9 cellular contexts compared by ENCODE assay signal in the genomic region with DNA sequence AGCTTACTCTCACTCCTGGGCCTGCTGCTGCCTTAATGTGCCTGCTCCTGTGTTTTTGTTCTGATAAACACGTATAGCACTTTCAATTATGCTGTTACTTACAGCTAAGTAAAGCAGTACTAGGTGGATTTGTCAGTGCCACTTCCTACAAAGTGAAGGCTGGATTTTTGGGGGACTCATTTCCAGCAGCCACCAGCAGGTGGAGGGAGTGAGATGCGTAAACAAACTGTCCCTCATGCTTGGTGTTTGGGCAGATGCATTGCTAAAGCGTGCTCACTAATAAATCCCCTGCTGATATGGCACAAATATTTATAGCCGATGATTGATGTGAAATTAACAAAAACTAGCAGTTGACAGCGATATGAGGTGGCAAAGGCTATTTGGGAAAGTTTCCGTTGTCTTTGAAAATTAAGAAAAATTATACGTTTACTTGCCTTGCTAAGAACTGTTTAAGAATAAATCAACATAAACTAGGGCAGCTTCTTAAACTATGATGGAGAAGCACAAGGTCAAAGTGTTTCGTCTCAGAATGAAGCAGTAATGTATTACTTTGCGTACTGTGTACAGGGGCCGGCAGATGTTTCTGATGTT.
DNase-seq lines count a peak whose midpoint lies in the region; ATAC-seq, FAIRE-seq and TF ChIP-seq lines count a peak whose summit lies in the region.
"Had no signal": no experiment of that assay in that cellular context is flagged by ENCODE, and none has a peak within 500 bp of the region (broad histone marks: within the 10 kb centered on the region; RNA-seq: fewer than 3 reads in every experiment).

No MANE protein-coding gene starts in this region.

- peaks cover 7% of the 10 kb centered on the region for H3K79me1 ChIP-seq in H9 (ENCODE audit: insufficient read depth, low read depth, low read length, poor library complexity, severe bottlenecking)

- no peak overlapping the region for H3K27ac Mint-ChIP-seq in Caco-2 (ENCODE audit: unreplicated experiment)
- no peak overlapping the region for H3K27ac Mint-ChIP-seq in H9
- H3K27ac Mint-ChIP-seq: activated B cell treated with CpG ODN at 0.5 μM for 24 hours had no signal

- DNase-seq in Caco-2 (peak; percentile 45 to 65), H9 (peak; percentile 66), NCI-H748 treated with DMSO at 0.1 percent for 48 hours (lab: John Stamatoyannopoulos, UW) (peak; percentile 48), globus pallidus (ENCODE audit: low spot score) (peak; percentile 88), posterior vena cava (ENCODE audit: low spot score) (peak; percentile 88), GM12892 (ENCODE audit: insufficient read length) (no peak)
- DNase-seq in activated effector memory CD4-positive, alpha-beta T cell treated with Interleukin-2 at 50 U/mL for 16 hours = peak; percentile 5
- DNase-seq: activated B cell treated with CpG ODN at 0.5 μM for 24 hours had no signal

- H2BK12ac ChIP-seq in H9 (ENCODE audit: insufficient read length, low read depth, low read length) = no peak overlapping the region

- H3K27me3 ChIP-seq in Caco-2 (replicated peaks; ENCODE audit: control insufficient read depth, insufficient read depth, low read length) (no peaks in the 10 kb centered on the region), H9 (ENCODE audit: insufficient read depth, low read length) (no peaks in the 10 kb centered on the region)

- intact Hi-C loops in Caco-2 (cut with micrococcal nuclease; ENCODE audit: unreplicated experiment) = loop anchor here (1.0 kb wide), 1 partner anchor 151 kb away; no protein-coding TSS in a partner anchor
- intact Hi-C loops in posterior vena cava (cut with DNase I) = loop anchor here (2.0 to 10.0 kb wide), 4 partner anchors 69 to 161 kb away; no protein-coding TSS in a partner anchor

- no peak overlapping the region for H3K27ac ChIP-seq in H9 (ENCODE audit: insufficient read length, low read depth, low read length)

- H2AFZ ChIP-seq in H9 (ENCODE audit: low read length) = no peak overlapping the region

- H3K9me3 ChIP-seq in Caco-2 (no peaks in the 10 kb centered on the region), H9 (ENCODE audit: control insufficient read depth, low read depth, low read length) (no peaks in the 10 kb centered on the region)

- H4K8ac ChIP-seq in H9 (replicated peaks; ENCODE audit: insufficient read length, low read depth, low read length) = no peak overlapping the region

- H2BK20ac ChIP-seq in H9 (ENCODE audit: low read depth, low read length, poor library complexity, severe bottlenecking) = no peak overlapping the region

- no CpG with 5 or more reads among the region's 10 CpGs for WGBS in H9 (ENCODE audit: extremely low coverage, insufficient read length, low lambda C conversion rate)

- H3T11ph ChIP-seq in H9 (ENCODE audit: low read length) = no peak overlapping the region

- no peak overlapping the region for H3K4me3 Mint-ChIP-seq in Caco-2 (ENCODE audit: unreplicated experiment)
- H3K4me3 Mint-ChIP-seq in H9 = no peak overlapping the region
- H3K4me3 Mint-ChIP-seq: activated B cell treated with CpG ODN at 0.5 μM for 24 hours had no signal

- H2AK5ac ChIP-seq in H9 (ENCODE audit: insufficient read length, low read length) = no peak overlapping the region

- H2BK5ac ChIP-seq in H9 (ENCODE audit: insufficient read length, low read length) = no peak overlapping the region

- H3K4me1 ChIP-seq in Caco-2 (no peaks in the 10 kb centered on the region), H9 (ENCODE audit: insufficient read depth, low read length) (no peaks in the 10 kb centered on the region)

- H4K20me1 ChIP-seq in H9 (ENCODE audit: control insufficient read depth, insufficient read depth, insufficient read length) = no peaks in the 10 kb centered on the region

- peaks cover 3% of the 10 kb centered on the region; the same call in 1 of the 2 replicates for H3K79me2 ChIP-seq in H9 (ENCODE audit: insufficient read depth, low read length)

- H3K27me3 Mint-ChIP-seq in Caco-2 (ENCODE audit: insufficient read depth, unreplicated experiment) (no peaks in the 10 kb centered on the region), H9 (ENCODE audit: low read depth) (no peaks in the 10 kb centered on the region; the same call in 1 of the 2 replicates)
- H3K27me3 Mint-ChIP-seq: activated B cell treated with CpG ODN at 0.5 μM for 24 hours had no signal

- H4K5ac ChIP-seq in H9 (ENCODE audit: insufficient read length, low read depth, low read length) = no peak overlapping the region

- no peak overlapping the region for H3K4me3 ChIP-seq in Caco-2 (ENCODE audit: low read depth, low read length)

- no peak overlapping the region for H3K4ac ChIP-seq in H9 (ENCODE audit: low read depth, low read length)

- H3K23me2 ChIP-seq in H9 (ENCODE audit: insufficient read length, low read depth, low read length, poor library complexity, severe bottlenecking) = no peaks in the 10 kb centered on the region

- ATAC-seq in GM21717 (IDR thresholded peaks at IDR 0.05; ENCODE audit: unreplicated experiment) = no peak

- H2BK120ac ChIP-seq in H9 (ENCODE audit: low read depth, low read length, poor library complexity, severe bottlenecking) = no peak overlapping the region

- H3K36me3 Mint-ChIP-seq in Caco-2 (ENCODE audit: insufficient read depth, unreplicated experiment) = peaks cover 13% of the 10 kb centered on the region
- peaks cover 0 to 3% (median 0%) of the 10 kb centered on the region in 3 experiments; a peak in 2 of 7 replicates for H3K36me3 Mint-ChIP-seq in H9 (ENCODE audit: insufficient read depth in 1 of 3, low read depth in 3 of 3)

- TF ChIP-seq CTCF in Caco-2 (IDR thresholded peaks at IDR 0.05; ENCODE audit: insufficient read depth in 1 of 2, low read depth in 1 of 2, low read length in 1 of 2, severe bottlenecking in 1 of 2, unreplicated experiment in 1 of 2) (peak; percentile 64 to 72), H9 (conservative IDR thresholded peaks at IDR 0.05) (peak; percentile 87)

- no peaks in the 10 kb centered on the region for H3K36me3 ChIP-seq in Caco-2 (ENCODE audit: control insufficient read depth, insufficient read depth, low read length)

- H3K4me1 Mint-ChIP-seq in Caco-2 (ENCODE audit: low read depth, unreplicated experiment) = peaks cover 6% of the 10 kb centered on the region
- H3K4me1 Mint-ChIP-seq in H9 = peaks cover 21 to 26% of the 10 kb centered on the region in 2 experiments
- H3K4me1 Mint-ChIP-seq: activated B cell treated with CpG ODN at 0.5 μM for 24 hours had no signal

- no peak overlapping the region for H3K56ac ChIP-seq in H9 (ENCODE audit: insufficient read length, low read depth, low read length)

- H3K9me3 Mint-ChIP-seq in Caco-2 (ENCODE audit: unreplicated experiment) (no peaks in the 10 kb centered on the region), H9 (no peaks in the 10 kb centered on the region; a peak in 1 of 5 replicates)
- H3K9me3 Mint-ChIP-seq: activated B cell treated with CpG ODN at 0.5 μM for 24 hours had no signal

- H3K23ac ChIP-seq in H9 (ENCODE audit: insufficient read length, low read depth, low read length) = no peak overlapping the region

- CTCF ChIA-PET in Caco-2 (lab: Charles Lee) = interaction anchor here (0.7 to 2.0 kb wide), 4 partner anchors 145 to 162 kb away, joined by 3 to 23 read pairs (median 3); no protein-coding TSS in a partner anchor

- no TSS peak for BruUV-seq in Caco-2 (replicated peaks; lab: Mats Ljungman, UMichigan)

- FAIRE-seq in GM12892 (lab: Jason Lieb, UNC) = no peak

- no peak overlapping the region for H3K4me2 ChIP-seq in H9 (ENCODE audit: insufficient read depth, insufficient read length, low read length)

- no peak overlapping the region for H3K9ac ChIP-seq in H9 (ENCODE audit: extremely low read depth, insufficient read length, low read length)

- H2BK15ac ChIP-seq in H9 (ENCODE audit: low read depth, low read length) = no peak overlapping the region

- H3K18ac ChIP-seq in H9 (ENCODE audit: insufficient read length, low read depth, low read length) = no peak overlapping the region

- no peak overlapping the region for H3K14ac ChIP-seq in H9 (ENCODE audit: insufficient read depth, low read length)

- H4K91ac ChIP-seq in H9 (ENCODE audit: insufficient read length, low read depth, low read length) = no peak overlapping the region

- no peak for TF ChIP-seq POLR2A in GM12892 (IDR thresholded peaks at IDR 0.05; ENCODE audit: low read depth, low read length)

- POLR2A ChIA-PET in Caco-2 (lab: Charles Lee) = no interaction called here
